In the genomic region with DNA sequence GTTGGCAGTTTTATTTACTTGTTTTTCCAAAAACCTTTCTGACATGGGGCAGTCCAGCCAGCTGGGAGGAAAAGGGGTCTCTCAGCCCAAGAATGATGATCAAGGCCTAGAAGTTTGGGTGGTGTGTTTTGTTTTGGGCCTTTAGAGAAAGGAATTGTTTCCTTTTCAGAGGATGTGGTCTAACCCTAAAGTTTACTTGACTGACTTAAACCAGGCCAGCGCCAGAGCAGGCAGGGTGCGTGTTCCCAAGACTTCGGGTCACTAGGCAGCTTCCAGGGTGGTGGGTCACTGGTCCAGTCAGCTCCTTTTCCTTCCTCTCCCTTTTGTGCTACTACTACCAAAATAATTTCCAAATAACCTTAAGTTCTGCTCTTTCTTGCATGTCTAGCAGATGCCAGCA, we compare ENCODE assay signal across 15 cellular contexts. TPM values are rescaled to one million over a fixed set of nuclear protein-coding genes. Genes with fewer than 3 reads are reported as not detected.
DNase-seq lines count a peak whose midpoint lies in the region; ATAC-seq and TF ChIP-seq lines count a peak whose summit lies in the region.
"Had no signal": no experiment of that assay in that cellular context is flagged by ENCODE, and none has a peak within 500 bp of the region (broad histone marks: within the 10 kb centered on the region; RNA-seq: fewer than 3 reads in every experiment).

No MANE protein-coding gene starts in this region.

- CTCF ChIA-PET in PC-3 (lab: Charles Lee) = no interaction called here

- POLR2A ChIA-PET in PC-3 (lab: Charles Lee; ENCODE audit: unreplicated experiment) = no interaction called here

- BruUV-seq in PC-3 (replicated peaks; lab: Mats Ljungman, UMichigan) = no TSS peak

- H3K4me3 ChIP-seq in PC-3 (ENCODE audit: low read length) (peak overlapping the region; percentile 96), prostate gland (no peak overlapping the region)
- H3K4me3 ChIP-seq: body of pancreas had no signal

- TF ChIP-seq CTCF in C4-2B (conservative IDR thresholded peaks at IDR 0.05) (no peak), PC-3 (conservative IDR thresholded peaks at IDR 0.05; ENCODE audit: low read depth, low read length) (no peak), prostate gland (IDR thresholded peaks at IDR 0.05) (no peak), CD14-positive monocyte (IDR thresholded peaks at IDR 0.05) (no peak)

- H3K27ac ChIP-seq in C4-2B (peak overlapping the region; percentile 24), PC-3 (ENCODE audit: low read length) (no peak overlapping the region), epithelial cell of prostate (peak overlapping the region; percentile 99), prostate gland (peak overlapping the region; percentile 54 to 93)
- H3K27ac ChIP-seq: neutrophil had no signal

- intact Hi-C loops in PC-3 (cut with micrococcal nuclease) (no loop called here), prostate gland (cut with DNase I) (loop anchor here (5.0 kb wide), 1 partner anchor 59 kb away; no protein-coding TSS in a partner anchor), CD14-positive monocyte (cut with micrococcal nuclease) (loop anchor here in 1 of 2 donors (10.0 kb wide), 1 partner anchor 152 kb away; no protein-coding TSS in a partner anchor)

- H3K9me2 ChIP-seq in PC-3 (replicated peaks; ENCODE audit: low read length) = no peaks in the 10 kb centered on the region

- H3K27me3 ChIP-seq in PC-3 (ENCODE audit: low read length) (no peaks in the 10 kb centered on the region), prostate gland (replicated peaks; ENCODE audit: insufficient read depth) (no peaks in the 10 kb centered on the region)
- H3K27me3 ChIP-seq: body of pancreas had no signal

- no peak for DNase-seq in PC-3
- no peak for DNase-seq in epithelial cell of prostate (ENCODE audit: low read depth, low spot score)
- DNase-seq in prostate gland (ENCODE audit: low spot score) = no peak
- DNase-seq in AML-193 (lab: John Stamatoyannopoulos, UW) = no peak
- DNase-seq in NCI-H748 treated with DMSO at 0.1 percent for 48 hours (lab: John Stamatoyannopoulos, UW) = no peak
- DNase-seq in UCSD-AML1 (lab: John Stamatoyannopoulos, UW; ENCODE audit: unreplicated experiment) = no peak
- no peak for DNase-seq in CD14-positive monocyte (ENCODE audit: low spot score)
- DNase-seq: activated CD8-positive, alpha-beta memory T cell treated with anti-CD3 and anti-CD28 coated beads, Interleukin-2, amount 10 ng/mL, durations not matched to agents 7 days and 5 days; body of pancreas; GOT3; NCI-H1930; stimulated activated CD4-positive, alpha-beta T cell treated with anti-CD3 and anti-CD28 coated beads, Interleukin-4, amount 100 ng/mL, for 24 hours had no signal

- H3K27ac Mint-ChIP-seq in CD14-positive monocyte = peak overlapping the region in 1 of 7 donors; percentile 65
- H3K27ac Mint-ChIP-seq: activated CD8-positive, alpha-beta memory T cell treated with anti-CD3 and anti-CD28 coated beads, Interleukin-2, amount 10 ng/mL, durations not matched to agents 7 days and 5 days had no signal

- H3K4me1 ChIP-seq in PC-3 (ENCODE audit: insufficient read depth, low read length) (peaks cover 49% of the 10 kb centered on the region), prostate gland (replicated peaks) (peaks cover 21% of the 10 kb centered on the region)

- TF ChIP-seq POLR2A in prostate gland (IDR thresholded peaks at IDR 0.05) = no peak

- no peak overlapping the region for H2AFZ ChIP-seq in PC-3 (ENCODE audit: low read length)

- peaks cover 4% of the 10 kb centered on the region in 2 donors for H3K36me3 Mint-ChIP-seq in CD14-positive monocyte
- H3K36me3 Mint-ChIP-seq: activated CD8-positive, alpha-beta memory T cell treated with anti-CD3 and anti-CD28 coated beads, Interleukin-2, amount 10 ng/mL, durations not matched to agents 7 days and 5 days had no signal

- no peak for ATAC-seq in PC-3
- ATAC-seq: activated CD8-positive, alpha-beta memory T cell treated with anti-CD3 and anti-CD28 coated beads, Interleukin-2, amount 10 ng/mL, durations not matched to agents 7 days and 5 days; body of pancreas had no signal

- H3F3A ChIP-seq in PC-3 (ENCODE audit: low read length, unreplicated experiment) = no peaks in the 10 kb centered on the region

- peak overlapping the region; percentile 84 for H3K4me2 ChIP-seq in PC-3 (ENCODE audit: low read length)

- H3K27me3 Mint-ChIP-seq in CD14-positive monocyte (ENCODE audit: low read depth in 3 of 3) = peaks cover 0 to 5% (median 2%) of the 10 kb centered on the region in 3 donors
- H3K27me3 Mint-ChIP-seq: activated CD8-positive, alpha-beta memory T cell treated with anti-CD3 and anti-CD28 coated beads, Interleukin-2, amount 10 ng/mL, durations not matched to agents 7 days and 5 days; IgD-negative memory B cell had no signal

- H3K9me3 ChIP-seq in PC-3 (ENCODE audit: low read length) (no peaks in the 10 kb centered on the region), prostate gland (no peaks in the 10 kb centered on the region)
- H3K9me3 ChIP-seq: body of pancreas, neutrophil had no signal

- WGBS in prostate gland = 84% methylated on average over 3 of the region's 3 CpGs

- H3K9ac ChIP-seq in PC-3 (ENCODE audit: low read length) = no peak overlapping the region

- H3K4me1 Mint-ChIP-seq in CD14-positive monocyte = peaks cover 38% of the 10 kb centered on the region

- H4K20me1 ChIP-seq in PC-3 (ENCODE audit: low read length) = peaks cover 88% of the 10 kb centered on the region

- no peak overlapping the region for H3K4me3 Mint-ChIP-seq in CD14-positive monocyte
- H3K4me3 Mint-ChIP-seq: activated CD8-positive, alpha-beta memory T cell treated with anti-CD3 and anti-CD28 coated beads, Interleukin-2, amount 10 ng/mL, durations not matched to agents 7 days and 5 days had no signal

- no peaks in the 10 kb centered on the region for H3K9me3 Mint-ChIP-seq in CD14-positive monocyte
- H3K9me3 Mint-ChIP-seq: IgD-negative memory B cell had no signal

- H3K79me2 ChIP-seq in PC-3 (ENCODE audit: low read length) = peaks cover 99% of the 10 kb centered on the region

- H3K36me3 ChIP-seq in PC-3 (ENCODE audit: low read depth, low read length) (peaks cover 37% of the 10 kb centered on the region), prostate gland (no peaks in the 10 kb centered on the region)
- H3K36me3 ChIP-seq: neutrophil had no signal

RNA-seq across cellular contexts. Expression of gene FLNB, which starts 4.9 kb away (rescaled TPM):
- 505 and 546 TPM in 2 replicates for total RNA-seq in PC-3 (2014; rRNA removed)
- total RNA-seq in prostate gland = 100 to 1,000 TPM; 331 to 408 TPM
- polyA plus RNA-seq in CD14-positive monocyte = 1 to 10 TPM in 1 of 2 donors, under 1 TPM in 1; 0.47 to 2.1 TPM
